Comparison of ENCODE assay signal across 26 cellular contexts in the genomic region with DNA sequence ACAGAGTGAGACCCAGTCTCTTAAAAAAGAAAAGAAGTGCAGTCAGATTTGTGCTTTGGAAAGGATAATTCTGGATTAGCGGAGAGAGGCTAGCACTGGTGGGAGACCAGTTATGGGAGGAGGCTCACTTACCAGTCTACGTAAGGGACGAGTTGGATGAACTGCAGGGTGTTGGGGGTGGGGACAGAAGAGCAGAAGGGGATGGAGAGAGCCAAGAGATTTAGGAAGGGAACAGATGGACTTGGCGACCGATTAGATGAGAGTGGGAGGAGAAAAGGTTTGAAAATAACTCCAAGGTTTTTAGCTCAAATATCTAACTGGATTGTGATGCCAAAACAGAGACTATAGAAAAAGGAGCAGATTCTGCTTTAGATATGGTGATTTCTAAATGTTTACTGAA.
DNase-seq lines count a peak whose midpoint lies in the region; ATAC-seq and TF ChIP-seq lines count a peak whose summit lies in the region.
"Had no signal": no experiment of that assay in that cellular context is flagged by ENCODE, and none has a peak within 500 bp of the region (broad histone marks: within the 10 kb centered on the region; RNA-seq: fewer than 3 reads in every experiment).

No MANE protein-coding gene starts in this region.

- intact Hi-C loops in activated CD8-positive, alpha-beta T cell treated with anti-CD3 and anti-CD28 coated beads for 36 hours (cut with micrococcal nuclease) = no loop called here

- POLR2A ChIA-PET in activated CD8-positive, alpha-beta T cell treated with anti-CD3 and anti-CD28 coated beads for 36 hours (lab: Charles Lee) = interaction anchor here (0.9 to 1.0 kb wide), 2 partner anchors 36 to 37 kb away, joined by 3 read pairs; no protein-coding TSS in a partner anchor
- POLR2A ChIA-PET in activated CD8-positive, alpha-beta T cell treated with anti-CD3 and anti-CD28 coated beads, Interleukin-2, amount 10 ng/mL, durations not matched to agents 7 days and 5 days (lab: Charles Lee) = no interaction called here

- H3K27me3 Mint-ChIP-seq in activated CD8-positive, alpha-beta T cell treated with anti-CD3 and anti-CD28 coated beads for 36 hours = no peaks in the 10 kb centered on the region
- no peaks in the 10 kb centered on the region for H3K27me3 Mint-ChIP-seq in activated CD8-positive, alpha-beta T cell treated with anti-CD3 and anti-CD28 coated beads, Interleukin-2, amount 10 ng/mL, durations not matched to agents 7 days and 5 days (ENCODE audit: low read depth)
- H3K27me3 Mint-ChIP-seq: brain; CD4-positive, alpha-beta T cell had no signal

- H3K36me3 Mint-ChIP-seq in activated CD8-positive, alpha-beta T cell treated with anti-CD3 and anti-CD28 coated beads for 36 hours (ENCODE audit: low read depth) = peaks cover 55% of the 10 kb centered on the region
- peaks cover 42% of the 10 kb centered on the region for H3K36me3 Mint-ChIP-seq in activated CD8-positive, alpha-beta T cell treated with anti-CD3 and anti-CD28 coated beads, Interleukin-2, amount 10 ng/mL, durations not matched to agents 7 days and 5 days (ENCODE audit: low read depth)
- peaks cover 100% of the 10 kb centered on the region for H3K36me3 Mint-ChIP-seq in stimulated activated effector memory CD8-positive, alpha-beta T cell treated with anti-CD3 and anti-CD28 coated beads, Interleukin-12 subunit alpha, Interleukin-12 subunit beta, amount 100 ng/mL, for 72 hours

- no peaks in the 10 kb centered on the region for H3K9me3 Mint-ChIP-seq in activated CD8-positive, alpha-beta T cell treated with anti-CD3 and anti-CD28 coated beads for 36 hours
- H3K9me3 Mint-ChIP-seq in activated CD8-positive, alpha-beta T cell treated with anti-CD3 and anti-CD28 coated beads, Interleukin-2, amount 10 ng/mL, durations not matched to agents 7 days and 5 days (ENCODE audit: insufficient read depth) = no peaks in the 10 kb centered on the region
- no peaks in the 10 kb centered on the region for H3K9me3 Mint-ChIP-seq in stimulated activated effector memory CD8-positive, alpha-beta T cell treated with anti-CD3 and anti-CD28 coated beads, Interleukin-12 subunit alpha, Interleukin-12 subunit beta, amount 100 ng/mL, for 72 hours
- H3K9me3 Mint-ChIP-seq: brain; CD4-positive, alpha-beta T cell had no signal

- CTCF ChIA-PET in activated CD8-positive, alpha-beta T cell treated with anti-CD3 and anti-CD28 coated beads for 36 hours (lab: Charles Lee) = interaction anchor here (0.6 to 3.2 kb wide), 3 partner anchors 16 to 658 kb away, joined by 3 to 10 read pairs (median 5); no protein-coding TSS in a partner anchor
- CTCF ChIA-PET in activated CD8-positive, alpha-beta T cell treated with anti-CD3 and anti-CD28 coated beads, Interleukin-2, amount 10 ng/mL, durations not matched to agents 7 days and 5 days (lab: Charles Lee) = no interaction called here

- H3K4me3 Mint-ChIP-seq in activated CD8-positive, alpha-beta T cell treated with anti-CD3 and anti-CD28 coated beads for 36 hours = no peak overlapping the region
- no peak overlapping the region for H3K4me3 Mint-ChIP-seq in activated CD8-positive, alpha-beta T cell treated with anti-CD3 and anti-CD28 coated beads, Interleukin-2, amount 10 ng/mL, durations not matched to agents 7 days and 5 days
- H3K4me3 Mint-ChIP-seq in stimulated activated effector memory CD8-positive, alpha-beta T cell treated with anti-CD3 and anti-CD28 coated beads, Interleukin-12 subunit alpha, Interleukin-12 subunit beta, amount 100 ng/mL, for 72 hours = no peak overlapping the region
- H3K4me3 Mint-ChIP-seq: brain; CD4-positive, alpha-beta T cell had no signal

- no peak for TF ChIP-seq CTCF in activated CD8-positive, alpha-beta T cell treated with anti-CD3 and anti-CD28 coated beads for 36 hours (IDR thresholded peaks at IDR 0.05)

- no peak for ATAC-seq in activated CD8-positive, alpha-beta T cell treated with anti-CD3 and anti-CD28 coated beads for 36 hours
- no peak for ATAC-seq in activated CD8-positive, alpha-beta T cell treated with anti-CD3 and anti-CD28 coated beads, Interleukin-2, amount 10 ng/mL, durations not matched to agents 7 days and 5 days
- no peak for ATAC-seq in stimulated activated effector memory CD8-positive, alpha-beta T cell treated with anti-CD3 and anti-CD28 coated beads, Interleukin-12 subunit alpha, Interleukin-12 subunit beta, amount 100 ng/mL, for 72 hours
- no peak for ATAC-seq in GM18907 (IDR thresholded peaks at IDR 0.05; ENCODE audit: unreplicated experiment)

- H3K27ac Mint-ChIP-seq in activated CD8-positive, alpha-beta T cell treated with anti-CD3 and anti-CD28 coated beads for 36 hours = peak overlapping the region; percentile 3
- H3K27ac Mint-ChIP-seq in activated CD8-positive, alpha-beta T cell treated with anti-CD3 and anti-CD28 coated beads, Interleukin-2, amount 10 ng/mL, durations not matched to agents 7 days and 5 days = no peak overlapping the region
- H3K27ac Mint-ChIP-seq in stimulated activated effector memory CD8-positive, alpha-beta T cell treated with anti-CD3 and anti-CD28 coated beads, Interleukin-12 subunit alpha, Interleukin-12 subunit beta, amount 100 ng/mL, for 72 hours = peak overlapping the region; percentile 72
- H3K27ac Mint-ChIP-seq: CD4-positive, alpha-beta T cell had no signal

- H3K4me1 Mint-ChIP-seq in activated CD8-positive, alpha-beta T cell treated with anti-CD3 and anti-CD28 coated beads for 36 hours (ENCODE audit: low read depth) = peaks cover 17% of the 10 kb centered on the region
- peaks cover 9% of the 10 kb centered on the region for H3K4me1 Mint-ChIP-seq in activated CD8-positive, alpha-beta T cell treated with anti-CD3 and anti-CD28 coated beads, Interleukin-2, amount 10 ng/mL, durations not matched to agents 7 days and 5 days (ENCODE audit: low read depth)
- H3K4me1 Mint-ChIP-seq in stimulated activated effector memory CD8-positive, alpha-beta T cell treated with anti-CD3 and anti-CD28 coated beads, Interleukin-12 subunit alpha, Interleukin-12 subunit beta, amount 100 ng/mL, for 72 hours = peaks cover 8% of the 10 kb centered on the region

- no peak for DNase-seq in activated CD8-positive, alpha-beta T cell treated with anti-CD3 and anti-CD28 coated beads for 36 hours
- DNase-seq in activated CD8-positive, alpha-beta T cell treated with anti-CD3 and anti-CD28 coated beads, Interleukin-2, amount 10 ng/mL, durations not matched to agents 7 days and 5 days = no peak
- peak; percentile 22 to 64 for DNase-seq in NCI-H446 (lab: John Stamatoyannopoulos, UW)
- DNase-seq in cerebellar nuclear complex (lab: John Stamatoyannopoulos, UW) = peak; percentile 37 to 91
- no peak for DNase-seq in stimulated activated effector memory CD8-positive, alpha-beta T cell treated with anti-CD3 and anti-CD28 coated beads, Interleukin-12 subunit alpha, Interleukin-12 subunit beta, amount 100 ng/mL, for 72 hours (ENCODE audit: low spot score in 2 of 2)
- no peak for DNase-seq in DMS53 treated with DMSO at 0.1 percent for 48 hours (lab: John Stamatoyannopoulos, UW; ENCODE audit: unreplicated experiment)
- DNase-seq in effector CD8-positive, alpha-beta T cell (lab: John Stamatoyannopoulos, UW) = no peak
- DNase-seq: activated CD4-positive, alpha-beta T cell treated with anti-CD3 and anti-CD28 coated beads, Interleukin-2, amount 50 U/mL, for 4 hours; activated CD4-positive, CD25-positive, alpha-beta regulatory T cell; activated gamma-delta T cell treated with Interleukin-2 at 50 U/mL for 16 hours; activated T-cell treated with anti-CD3 and anti-CD28 coated beads, Interleukin-2, amount 50 U/mL, for 1 hour; adrenal gland; CD4-positive, alpha-beta T cell; DMS79; erythroblast; kidney glomerular epithelial cell; NCI-H146; NCI-H526 treated with DMSO at 0.1 percent for 48 hours; Peyer's patch; SHP77 treated with DMSO at 0.1 percent for 48 hours; small intestine; stomach; T1000; transverse colon had no signal

Comparison
In these comparisons a context has a peak if more than half of its experiments do, and no peak if none do; other contexts are left out.
1. DNase-seq: peak in NCI-H446 (2 of 2) and cerebellar nuclear complex (2 of 2); none in activated CD8-positive, alpha-beta T cell treated with anti-CD3 and anti-CD28 coated beads for 36 hours (single experiment), activated CD8-positive, alpha-beta T cell treated with anti-CD3 and anti-CD28 coated beads, Interleukin-2, amount 10 ng/mL, durations not matched to agents 7 days and 5 days (single experiment), stimulated activated effector memory CD8-positive, alpha-beta T cell treated with anti-CD3 and anti-CD28 coated beads, Interleukin-12 subunit alpha, Interleukin-12 subunit beta, amount 100 ng/mL, for 72 hours (0 of 2), DMS53 treated with DMSO at 0.1 percent for 48 hours (single experiment) and effector CD8-positive, alpha-beta T cell (single experiment).